Comparison of ENCODE assay signal across 8 cellular contexts in the genomic region with DNA sequence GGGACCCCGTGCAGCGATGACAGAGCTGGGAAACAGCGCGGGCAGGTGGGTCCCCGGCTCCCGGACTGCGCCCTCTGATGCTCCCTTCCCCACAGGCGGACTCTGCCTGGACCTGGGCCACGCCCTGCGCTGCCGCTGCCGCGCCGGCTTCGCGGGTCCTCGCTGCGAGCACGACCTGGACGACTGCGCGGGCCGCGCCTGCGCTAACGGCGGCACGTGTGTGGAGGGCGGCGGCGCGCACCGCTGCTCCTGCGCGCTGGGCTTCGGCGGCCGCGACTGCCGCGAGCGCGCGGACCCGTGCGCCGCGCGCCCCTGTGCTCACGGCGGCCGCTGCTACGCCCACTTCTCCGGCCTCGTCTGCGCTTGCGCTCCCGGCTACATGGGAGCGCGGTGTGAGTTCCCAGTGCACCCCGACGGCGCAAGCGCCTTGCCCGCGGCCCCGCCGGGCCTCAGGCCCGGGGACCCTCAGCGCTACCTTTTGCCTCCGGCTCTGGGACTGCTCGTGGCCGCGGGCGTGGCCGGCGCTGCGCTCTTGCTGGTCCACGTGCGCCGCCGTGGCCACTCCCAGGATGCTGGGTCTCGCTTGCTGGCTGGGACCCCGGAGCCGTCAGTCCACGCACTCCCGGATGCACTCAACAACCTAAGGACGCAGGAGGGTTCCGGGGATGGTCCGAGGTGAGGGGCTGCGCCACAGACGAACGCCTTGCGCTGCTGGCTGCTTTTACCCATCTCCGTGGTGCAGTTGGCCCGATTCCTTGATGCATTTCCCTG. TPM values are rescaled to one million over a fixed set of nuclear protein-coding genes. Genes with fewer than 3 reads are reported as not detected.
DNase-seq lines count a peak whose midpoint lies in the region; ATAC-seq and TF ChIP-seq lines count a peak whose summit lies in the region.

No MANE protein-coding gene starts in this region.

- H3K4me1 Mint-ChIP-seq in endothelial cell (ENCODE audit: unreplicated experiment) = no peaks in the 10 kb centered on the region
- H3K4me1 Mint-ChIP-seq in natural killer cell = peaks cover 5 to 32% of the 10 kb centered on the region in 2 donors

- H3K4me1 ChIP-seq in cardiac muscle cell (ENCODE audit: low read depth) (no peaks in the 10 kb centered on the region), thoracic aorta (ENCODE audit: control insufficient read depth in 1 of 2, low read depth in 2 of 2) (peaks cover 0 to 12% of the 10 kb centered on the region in 2 donors)

- ATAC-seq in natural killer cell (peak; percentile 48 to 59 (median 53)), thoracic aorta (ENCODE audit: insufficient number of reproducible peaks, low FRiP score, low read depth) (no peak)

- H3K4me3 ChIP-seq in cardiac muscle cell (peak overlapping the region; percentile 47), thoracic aorta (peak overlapping the region; percentile 63)

- H3K27ac Mint-ChIP-seq in endothelial cell (ENCODE audit: unreplicated experiment) = no peak overlapping the region
- H3K27ac Mint-ChIP-seq in natural killer cell = no peak overlapping the region

- DNase-seq in cardiac muscle cell (ENCODE audit: low read depth in 1 of 2, low spot score in 1 of 2) (peak; percentile 79 to 88), cardiac septum (ENCODE audit: low spot score) (no peak), NCI-H2171 treated with DMSO at 0.1 percent for 48 hours (lab: John Stamatoyannopoulos, UW) (peak; percentile 81), endothelial cell (ENCODE audit: low spot score) (peak; percentile 55), natural killer cell (no peak), thoracic aorta (ENCODE audit: low spot score) (no peak), GOT3 (lab: John Stamatoyannopoulos, UW) (no peak)
- peak; percentile 25 for DNase-seq in activated CD4-positive, alpha-beta T cell treated with anti-CD3 and anti-CD28 coated beads, Interleukin-2, amount 50 U/mL, for 1 hour

- H3K27me3 ChIP-seq in cardiac muscle cell (peaks cover 15% of the 10 kb centered on the region), thoracic aorta (replicated peaks; ENCODE audit: insufficient read depth) (peaks cover 7% of the 10 kb centered on the region)

- H3K27ac ChIP-seq in cardiac muscle cell (no peak overlapping the region), thoracic aorta (no peak overlapping the region)

- intact Hi-C loops in cardiac septum (cut with DNase I) = no loop called here
- intact Hi-C loops in natural killer cell (cut with micrococcal nuclease) = no loop called here

- H3K9me3 ChIP-seq in cardiac muscle cell (ENCODE audit: low read depth) (no peaks in the 10 kb centered on the region), thoracic aorta (no peaks in the 10 kb centered on the region)

- H3K36me3 Mint-ChIP-seq in endothelial cell (ENCODE audit: low read depth, unreplicated experiment) (peaks cover 34% of the 10 kb centered on the region), natural killer cell (no peaks in the 10 kb centered on the region)

- H3K9me3 Mint-ChIP-seq in endothelial cell (ENCODE audit: unreplicated experiment) (no peaks in the 10 kb centered on the region), natural killer cell (no peaks in the 10 kb centered on the region)

- H3K27me3 Mint-ChIP-seq in endothelial cell (ENCODE audit: unreplicated experiment) (peaks cover 13% of the 10 kb centered on the region), natural killer cell (ENCODE audit: low read depth in 2 of 2) (peaks cover 49 to 56% of the 10 kb centered on the region in 2 donors)

- H3K4me3 Mint-ChIP-seq in endothelial cell (ENCODE audit: unreplicated experiment) = peak overlapping the region; percentile 59
- H3K4me3 Mint-ChIP-seq in natural killer cell = peak overlapping the region; percentile 72

- no peaks in the 10 kb centered on the region for H3K36me3 ChIP-seq in cardiac muscle cell
- no peaks in the 10 kb centered on the region for H3K36me3 ChIP-seq in thoracic aorta

- TF ChIP-seq CTCF in cardiac muscle cell (IDR thresholded peaks at IDR 0.05; ENCODE audit: low read depth, low read length) (no peak), endothelial cell (IDR thresholded peaks at IDR 0.05; ENCODE audit: unreplicated experiment) (no peak), natural killer cell (IDR thresholded peaks at IDR 0.05) (no peak), thoracic aorta (IDR thresholded peaks at IDR 0.05) (no peak)

RNA-seq across cellular contexts. Expression of gene SELENOV, which starts 7.8 kb away (rescaled TPM):
- total RNA-seq in cardiac muscle cell (2.0 and 4.3 TPM in 2 replicates), cardiac septum (not detected), endothelial cell (ENCODE audit: unreplicated experiment) (2.9 TPM), natural killer cell (not detected), thoracic aorta (not detected)
- polyA plus RNA-seq in cardiac muscle cell = 1.3 and 2.5 TPM in 2 replicates

RNA-seq across cellular contexts. Expression of gene DLL3, which starts 8.4 kb away (rescaled TPM):
- 8.0 and 11.7 TPM in 2 replicates for total RNA-seq in cardiac muscle cell
- polyA plus RNA-seq in cardiac muscle cell = 12.2 and 13.9 TPM in 2 replicates
- not detected for total RNA-seq in cardiac septum
- 42.7 TPM for total RNA-seq in endothelial cell (ENCODE audit: unreplicated experiment)
- not detected for total RNA-seq in natural killer cell
- total RNA-seq in thoracic aorta = not detected

RNA-seq across cellular contexts. Expression of gene EID2B, which starts 25.5 kb away (rescaled TPM):
- 9.5 and 17.5 TPM in 2 replicates for total RNA-seq in cardiac muscle cell
- polyA plus RNA-seq in cardiac muscle cell = 8.4 and 14.1 TPM in 2 replicates
- 2.8 TPM for total RNA-seq in cardiac septum
- total RNA-seq in endothelial cell (ENCODE audit: unreplicated experiment) = 3.2 TPM
- 1 to 10 TPM; 4.6 to 6.7 (median 5.8) TPM for total RNA-seq in natural killer cell
- total RNA-seq in thoracic aorta = 1 to 10 TPM; 5.6 to 6.2 TPM

RNA-seq across cellular contexts. Expression of gene TIMM50, which starts 26.5 kb away (rescaled TPM):
- total RNA-seq in cardiac muscle cell = 80.4 and 108 TPM in 2 replicates
- 93.3 and 101 TPM in 2 replicates for polyA plus RNA-seq in cardiac muscle cell
- 62.0 TPM for total RNA-seq in cardiac septum
- 86.2 TPM for total RNA-seq in endothelial cell (ENCODE audit: unreplicated experiment)
- total RNA-seq in natural killer cell = 10 to 100 TPM; 50.1 to 67.2 (median 60.8) TPM
- 10 to 100 TPM; 25.7 to 51.4 TPM for total RNA-seq in thoracic aorta

RNA-seq across cellular contexts. Expression of gene EID2, which starts 32.8 kb away (rescaled TPM):
- total RNA-seq in cardiac muscle cell = 20.3 and 44.5 TPM in 2 replicates
- polyA plus RNA-seq in cardiac muscle cell = 70.2 and 75.0 TPM in 2 replicates
- 11.4 TPM for total RNA-seq in cardiac septum
- 19.6 TPM for total RNA-seq in endothelial cell (ENCODE audit: unreplicated experiment)
- 10 to 100 TPM; 11.9 to 19.9 (median 15.6) TPM for total RNA-seq in natural killer cell
- total RNA-seq in thoracic aorta = 10 to 100 TPM; 11.4 to 12.0 TPM

Comparison
In these comparisons a context has a peak if more than half of its experiments do, and no peak if none do; other contexts are left out.
1. DNase-seq: peak in cardiac muscle cell (2 of 2), NCI-H2171 treated with DMSO at 0.1 percent for 48 hours (single experiment), activated CD4-positive, alpha-beta T cell treated with anti-CD3 and anti-CD28 coated beads, Interleukin-2, amount 50 U/mL, for 1 hour (single experiment) and endothelial cell (single experiment); none in cardiac septum (single experiment), natural killer cell (single experiment), thoracic aorta (single experiment) and GOT3 (single experiment).